ENCODE assay signal across 14 cellular contexts in genomic region chr9:131876486-131876885, GRCh38.
"Had no signal": no experiment of that assay in that cellular context is flagged by ENCODE, and none has a peak within 500 bp of the region (broad histone marks: within the 10 kb centered on the region; RNA-seq: fewer than 3 reads in every experiment).

No MANE protein-coding gene starts in this region.

- H3K27me3 ChIP-seq: esophagus muscularis mucosa, right atrium auricular region, SJCRH30, suprapubic skin had no signal

- H3K27me3 Mint-ChIP-seq: activated CD4-positive, alpha-beta T cell treated with anti-CD3 and anti-CD28 coated beads for 36 hours; activated naive CD8-positive, alpha-beta T cell; naive B cell; stimulated activated naive B cell treated with anti-CD40 and anti-IgM and Interleukin-4, amounts not matched to agents 10 μg/mL and 1 μg/mL and 100 μg/mL, for 72 hours; type B pancreatic cell had no signal

- H3K27ac ChIP-seq: esophagus muscularis mucosa, right atrium auricular region, SJCRH30, suprapubic skin, VCaP had no signal

- H3K4me1 Mint-ChIP-seq: naive B cell had no signal

- H3K9me3 ChIP-seq: esophagus muscularis mucosa, right atrium auricular region, SJCRH30, suprapubic skin had no signal

- H3K27ac Mint-ChIP-seq: activated CD4-positive, alpha-beta T cell treated with anti-CD3 and anti-CD28 coated beads for 36 hours; activated naive CD8-positive, alpha-beta T cell; naive B cell; stimulated activated naive B cell treated with anti-CD40 and anti-IgM and Interleukin-4, amounts not matched to agents 10 μg/mL and 1 μg/mL and 100 μg/mL, for 72 hours; type B pancreatic cell had no signal

- DNase-seq: left colon; naive B cell; SJCRH30; small intestine; stimulated activated naive B cell treated with anti-CD40 and anti-IgM and Interleukin-4, amounts not matched to agents 10 μg/mL and 1 μg/mL and 100 μg/mL, for 72 hours had no signal

- H3K4me3 ChIP-seq: esophagus muscularis mucosa, lung, right atrium auricular region, SJCRH30, suprapubic skin had no signal

- H3K4me3 Mint-ChIP-seq: activated CD4-positive, alpha-beta T cell treated with anti-CD3 and anti-CD28 coated beads for 36 hours; activated naive CD8-positive, alpha-beta T cell; naive B cell; stimulated activated naive B cell treated with anti-CD40 and anti-IgM and Interleukin-4, amounts not matched to agents 10 μg/mL and 1 μg/mL and 100 μg/mL, for 72 hours; type B pancreatic cell had no signal

- ATAC-seq: left colon; stimulated activated naive B cell treated with anti-CD40 and anti-IgM and Interleukin-4, amounts not matched to agents 10 μg/mL and 1 μg/mL and 100 μg/mL, for 72 hours had no signal

- H3K4me1 ChIP-seq: esophagus muscularis mucosa, right atrium auricular region, SJCRH30, suprapubic skin had no signal

- H3K36me3 Mint-ChIP-seq: immature natural killer cell, naive B cell, type B pancreatic cell had no signal

- H3K36me3 ChIP-seq: right atrium auricular region had no signal

- H3K9me3 Mint-ChIP-seq: immature natural killer cell; naive B cell; stimulated activated naive B cell treated with anti-CD40 and anti-IgM and Interleukin-4, amounts not matched to agents 10 μg/mL and 1 μg/mL and 100 μg/mL, for 72 hours; type B pancreatic cell had no signal
